In the genomic region with DNA sequence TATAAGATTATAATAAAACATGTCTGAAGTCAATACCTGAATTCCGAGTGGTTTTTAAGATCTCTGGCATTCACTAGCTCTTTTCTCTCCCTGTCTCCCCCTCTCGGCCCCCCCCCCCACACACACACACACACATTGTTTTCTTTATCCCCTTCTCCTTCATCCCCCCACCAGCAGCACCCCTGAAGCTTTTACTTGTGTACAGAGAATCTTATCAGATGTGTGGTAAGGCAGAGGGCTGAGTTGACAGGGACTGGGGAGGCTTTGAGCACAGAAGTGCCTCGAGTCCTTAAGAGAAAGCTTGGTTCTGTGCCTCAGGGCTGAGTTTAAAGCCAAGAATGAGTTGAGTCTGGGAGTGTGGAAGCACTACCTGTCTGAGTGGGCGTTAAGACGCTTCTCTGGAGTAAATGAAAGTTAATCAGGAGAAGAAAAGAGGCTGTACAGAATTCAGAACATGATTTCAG, we compare ENCODE assay signal across 1 cellular context.
TF ChIP-seq lines count a peak whose summit lies in the region.

No MANE protein-coding gene starts in this region.

TF ChIP-seq in endothelial cell of umbilical vein, 7 proteins besides CTCF, POLR2A, EP300 and RAD21 (continued from another document):
- no peak for TF ChIP-seq EZH2 (IDR thresholded peaks at IDR 0.05; ENCODE audit: borderline replicate concordance, low read depth, low read length, severe bottlenecking)
- TF ChIP-seq MYC (IDR thresholded peaks at IDR 0.05; ENCODE audit: low read depth, low read length) = no peak
- TF ChIP-seq GATA2 (IDR thresholded peaks at IDR 0.05; ENCODE audit: insufficient read depth, insufficient read length, low read depth, low read length) = no peak
